ENCODE assay signal across 35 cellular contexts in genomic region chr11:69632900-69633299, GRCh38.
"Had no signal": no experiment of that assay in that cellular context is flagged by ENCODE, and none has a peak within 500 bp of the region (broad histone marks: within the 10 kb centered on the region; RNA-seq: fewer than 3 reads in every experiment).

No MANE protein-coding gene starts in this region.

- H3K36me3 ChIP-seq: ascending aorta, cardiac muscle cell had no signal

- H3K4me3 Mint-ChIP-seq: activated CD4-positive, alpha-beta memory T cell treated with anti-CD3 and anti-CD28 coated beads, Interleukin-2, amount 10 ng/mL, durations not matched to agents 7 days and 5 days; activated CD4-positive, alpha-beta T cell treated with anti-CD3 and anti-CD28 coated beads for 36 hours; activated CD4-positive, alpha-beta T cell treated with anti-CD3 and anti-CD28 coated beads, Interleukin-2, amount 10 ng/mL, durations not matched to agents 7 days and 5 days; activated CD8-positive, alpha-beta memory T cell treated with anti-CD3 and anti-CD28 coated beads, Interleukin-2, amount 10 ng/mL, durations not matched to agents 7 days and 5 days; activated CD8-positive, alpha-beta T cell treated with anti-CD3 and anti-CD28 coated beads, Interleukin-2, amount 10 ng/mL, durations not matched to agents 7 days and 5 days; activated naive CD4-positive, alpha-beta T cell treated with anti-CD3 and anti-CD28 coated beads, Interleukin-2, amount 10 ng/mL, durations not matched to agents 7 days and 5 days; activated naive CD4-positive, alpha-beta T cell treated with anti-CD3 and anti-CD28 coated beads, Interleukin-2, amount 50 U/mL, for 24 hours; activated naive CD8-positive, alpha-beta T cell; activated naive CD8-positive, alpha-beta T cell treated with anti-CD3 and anti-CD28 coated beads, Interleukin-2, amount 10 ng/mL, durations not matched to agents 7 days and 5 days; activated naive CD8-positive, alpha-beta T cell treated with anti-CD3 and anti-CD28 coated beads, Interleukin-2, amount 50 U/mL, for 24 hours; activated T-cell treated with anti-CD3 and anti-CD28 coated beads, Interleukin-2, amount 50 U/mL, for 24 hours; T-helper 1 cell treated with Interleukin-12 subunit alpha and Interleukin-12 subunit beta and Interleukin-4 antibody, amounts not matched to agents 30 μg/mL and 1 μg/mL, for 36 hours; T-helper 2 cell treated with Interferon-gamma antibody and Interleukin-4, amounts not matched to agents 5 μg/mL and 100 μg/mL, for 36 hours had no signal

- H3K4me1 Mint-ChIP-seq: activated CD8-positive, alpha-beta memory T cell treated with anti-CD3 and anti-CD28 coated beads, Interleukin-2, amount 10 ng/mL, durations not matched to agents 7 days and 5 days had no signal

- H3K4me3 ChIP-seq: ascending aorta, cardiac muscle cell had no signal

- DNase-seq: activated CD4-positive, alpha-beta memory T cell treated with anti-CD3 and anti-CD28 coated beads, Interleukin-2, amount 10 ng/mL, durations not matched to agents 7 days and 5 days; activated CD4-positive, alpha-beta T cell treated with anti-CD3 and anti-CD28 coated beads for 1 hour; activated CD4-positive, alpha-beta T cell treated with anti-CD3 and anti-CD28 coated beads for 36 hours; activated CD4-positive, alpha-beta T cell treated with anti-CD3 and anti-CD28 coated beads for 48 hours; activated CD4-positive, alpha-beta T cell treated with anti-CD3 and anti-CD28 coated beads, Interleukin-2, amount 10 ng/mL, durations not matched to agents 7 days and 5 days; activated CD4-positive, alpha-beta T cell treated with anti-CD3 and anti-CD28 coated beads, Interleukin-2, amount 50 U/mL, for 48 hours; activated CD4-positive, CD25-positive, alpha-beta regulatory T cell; activated CD8-positive, alpha-beta memory T cell treated with anti-CD3 and anti-CD28 coated beads for 24 hours; activated CD8-positive, alpha-beta memory T cell treated with anti-CD3 and anti-CD28 coated beads, Interleukin-2, amount 10 ng/mL, durations not matched to agents 7 days and 5 days; activated CD8-positive, alpha-beta memory T cell treated with anti-CD3 and anti-CD28 coated beads, Interleukin-2, amount 50 U/mL, for 48 hours; activated CD8-positive, alpha-beta T cell treated with anti-CD3 and anti-CD28 coated beads, Interleukin-2, amount 10 ng/mL, durations not matched to agents 7 days and 5 days; activated effector memory CD4-positive, alpha-beta T cell treated with Interleukin-2 at 50 U/mL for 16 hours; activated gamma-delta T cell; activated naive CD4-positive, alpha-beta T cell treated with anti-CD3 and anti-CD28 coated beads, Interleukin-2, amount 10 ng/mL, durations not matched to agents 7 days and 5 days; activated naive CD4-positive, alpha-beta T cell treated with Interleukin-2 at 50 U/mL for 16 hours; activated naive CD8-positive, alpha-beta T cell treated with anti-CD3 and anti-CD28 coated beads, Interleukin-2, amount 10 ng/mL, durations not matched to agents 7 days and 5 days; activated naive CD8-positive, alpha-beta T cell treated with anti-CD3 and anti-CD28 coated beads, Interleukin-2, amount 50 U/mL, for 24 hours; activated T-cell treated with anti-CD3 and anti-CD28 coated beads, Interleukin-2, amount 50 U/mL, for 24 hours; activated T-cell treated with anti-CD3 and anti-CD28 coated beads, Interleukin-2, amount 50 U/mL, for 48 hours; amygdala; anterior cingulate cortex; central memory CD4-positive, alpha-beta T cell; T-helper 1 cell; T-helper 2 cell; T-helper 9 cell had no signal

- H3K27ac ChIP-seq: ascending aorta, cardiac muscle cell, VCaP had no signal

- H3K36me3 Mint-ChIP-seq: activated CD8-positive, alpha-beta memory T cell treated with anti-CD3 and anti-CD28 coated beads, Interleukin-2, amount 10 ng/mL, durations not matched to agents 7 days and 5 days; activated naive CD4-positive, alpha-beta T cell treated with anti-CD3 and anti-CD28 coated beads, Interleukin-2, amount 10 ng/mL, durations not matched to agents 7 days and 5 days; brain had no signal

- ATAC-seq: activated CD4-positive, alpha-beta T cell treated with anti-CD3 and anti-CD28 coated beads for 36 hours; activated CD4-positive, CD25-positive, alpha-beta regulatory T cell treated with anti-CD3 and anti-CD28 coated beads, Interleukin-2, amount 50 U/mL, for 24 hours; activated CD8-positive, alpha-beta memory T cell treated with anti-CD3 and anti-CD28 coated beads, Interleukin-2, amount 10 ng/mL, durations not matched to agents 7 days and 5 days; activated CD8-positive, alpha-beta T cell treated with anti-CD3 and anti-CD28 coated beads, Interleukin-2, amount 10 ng/mL, durations not matched to agents 7 days and 5 days; activated naive CD8-positive, alpha-beta T cell treated with anti-CD3 and anti-CD28 coated beads, Interleukin-2, amount 50 U/mL, for 24 hours had no signal

- H3K27me3 ChIP-seq: ascending aorta had no signal

- H3K9me3 ChIP-seq: ascending aorta had no signal

- H3K27ac Mint-ChIP-seq: activated CD4-positive, alpha-beta memory T cell treated with anti-CD3 and anti-CD28 coated beads, Interleukin-2, amount 10 ng/mL, durations not matched to agents 7 days and 5 days; activated CD4-positive, alpha-beta T cell treated with anti-CD3 and anti-CD28 coated beads for 36 hours; activated CD4-positive, alpha-beta T cell treated with anti-CD3 and anti-CD28 coated beads, Interleukin-2, amount 10 ng/mL, durations not matched to agents 7 days and 5 days; activated CD8-positive, alpha-beta memory T cell treated with anti-CD3 and anti-CD28 coated beads, Interleukin-2, amount 10 ng/mL, durations not matched to agents 7 days and 5 days; activated CD8-positive, alpha-beta T cell treated with anti-CD3 and anti-CD28 coated beads, Interleukin-2, amount 10 ng/mL, durations not matched to agents 7 days and 5 days; activated naive CD4-positive, alpha-beta T cell treated with anti-CD3 and anti-CD28 coated beads, Interleukin-2, amount 10 ng/mL, durations not matched to agents 7 days and 5 days; activated naive CD4-positive, alpha-beta T cell treated with anti-CD3 and anti-CD28 coated beads, Interleukin-2, amount 50 U/mL, for 24 hours; activated naive CD8-positive, alpha-beta T cell; activated naive CD8-positive, alpha-beta T cell treated with anti-CD3 and anti-CD28 coated beads, Interleukin-2, amount 10 ng/mL, durations not matched to agents 7 days and 5 days; activated naive CD8-positive, alpha-beta T cell treated with anti-CD3 and anti-CD28 coated beads, Interleukin-2, amount 50 U/mL, for 24 hours; activated T-cell treated with anti-CD3 and anti-CD28 coated beads, Interleukin-2, amount 50 U/mL, for 24 hours; activated T-helper 2 cell treated with anti-CD3 and anti-CD28 coated beads, Interferon-gamma antibody, Interleukin-2, Interleukin-4, amounts not matched to agents 10 μg/mL and 5 μg/mL and 100 μg/mL, durations not matched to agents 14 hours and 24 hours and 36 hours; T-helper 1 cell treated with Interleukin-12 subunit alpha and Interleukin-12 subunit beta and Interleukin-4 antibody, amounts not matched to agents 30 μg/mL and 1 μg/mL, for 36 hours; T-helper 2 cell treated with Interferon-gamma antibody and Interleukin-4, amounts not matched to agents 5 μg/mL and 100 μg/mL, for 36 hours had no signal
